2 cellular contexts compared by ENCODE assay signal in genomic region chr7:48017674-48018073, GRCh38.
TF ChIP-seq lines count a peak whose summit lies in the region.

No MANE protein-coding gene starts in this region.

TF ChIP-seq in HepG2, 621 proteins besides CTCF, POLR2A, EP300 and RAD21:
- TF ChIP-seq BCL6 (CRISPR knock-in tag; IDR thresholded peaks at IDR 0.05), result peak; percentile 79
- no peak for TF ChIP-seq JDP2 (CRISPR knock-in tag; IDR thresholded peaks at IDR 0.05; ENCODE audit: borderline replicate concordance)
- no peak for TF ChIP-seq ZNF512 (CRISPR knock-in tag; IDR thresholded peaks at IDR 0.05)

TF ChIP-seq in SK-N-SH, 30 proteins besides CTCF, POLR2A, EP300 and RAD21:
- TF ChIP-seq TAF1 (IDR thresholded peaks at IDR 0.05; ENCODE audit: borderline replicate concordance, low read depth, low read length), result no peak
- TF ChIP-seq YY1 (IDR thresholded peaks at IDR 0.05; ENCODE audit: low read depth), result no peak
- no peak for TF ChIP-seq REST (IDR thresholded peaks at IDR 0.05; ENCODE audit: low read depth, low read length)
- TF ChIP-seq NFIC (IDR thresholded peaks at IDR 0.05; ENCODE audit: borderline replicate concordance), result no peak
TF ChIP-seq in SK-N-SH: peak in this region for 0.
